13 cellular contexts compared by ENCODE assay signal in genomic region chr2:219912530-219912929, GRCh38.
DNase-seq lines count a peak whose midpoint lies in the region; ATAC-seq and TF ChIP-seq lines count a peak whose summit lies in the region.
"Had no signal": no experiment of that assay in that cellular context is flagged by ENCODE, and none has a peak within 500 bp of the region (broad histone marks: within the 10 kb centered on the region; RNA-seq: fewer than 3 reads in every experiment).

No MANE protein-coding gene starts in this region.

- H3K36me3 ChIP-seq in GM23248 (ENCODE audit: low read depth) = no peaks in the 10 kb centered on the region
- H3K36me3 ChIP-seq: colonic mucosa, upper lobe of left lung had no signal

- H3K27me3 ChIP-seq in GM23248 (replicated peaks; ENCODE audit: insufficient read depth) (peaks cover 10% of the 10 kb centered on the region; the same call in 1 of the 2 replicates), right cardiac atrium (ENCODE audit: control insufficient read depth, insufficient read depth) (no peaks in the 10 kb centered on the region)
- H3K27me3 ChIP-seq: colonic mucosa, upper lobe of left lung had no signal

- ATAC-seq in right cardiac atrium (peak; percentile 59 to 80), sciatic nerve (peak; percentile 83), GM21423 (IDR thresholded peaks at IDR 0.05; ENCODE audit: unreplicated experiment) (no peak)

- H3K27ac ChIP-seq in GM23248 = no peak overlapping the region
- no peak overlapping the region for H3K27ac ChIP-seq in right cardiac atrium (ENCODE audit: low read length)
- H3K27ac ChIP-seq: colonic mucosa, upper lobe of left lung had no signal

- peak overlapping the region; percentile 65 for H3K4me2 ChIP-seq in GM23248 (ENCODE audit: unreplicated experiment)

- no peaks in the 10 kb centered on the region for H3K27me3 Mint-ChIP-seq in activated CD4-positive, alpha-beta T cell treated with anti-CD3 and anti-CD28 coated beads, Interleukin-2, amount 10 ng/mL, durations not matched to agents 7 days and 5 days

- no peak overlapping the region for H3K9ac ChIP-seq in GM23248

- H3K9me2 ChIP-seq in GM23248 (ENCODE audit: insufficient read depth) = no peaks in the 10 kb centered on the region

- 4 to 5% methylated on average over 6 of the region's 6 CpGs for WGBS in GM23248 (ENCODE audit: low coverage in 1 of 2, low lambda C conversion rate in 2 of 2, missing lambda C conversion rate in 2 of 2), 2 experiments
- WGBS in right cardiac atrium = 23% methylated on average over 6 of the region's 6 CpGs

- peak; percentile 84 for DNase-seq in GM23248
- DNase-seq in astrocyte of the spinal cord (ENCODE audit: low read depth, low spot score) = peak; percentile 56
- DNase-seq in right cardiac atrium = no peak
- no peak for DNase-seq in sciatic nerve (ENCODE audit: low spot score)
- DNase-seq in putamen (ENCODE audit: low spot score) = no peak
- DNase-seq in activated CD4-positive, alpha-beta T cell treated with anti-CD3 and anti-CD28 coated beads, Interleukin-2, amount 10 ng/mL, durations not matched to agents 7 days and 5 days = no peak
- DNase-seq in DMS114 treated with DMSO at 0.1 percent for 48 hours (lab: John Stamatoyannopoulos, UW; ENCODE audit: unreplicated experiment) = no peak
- DNase-seq: colonic mucosa, GDM1, MV-4-11, SHP77 treated with DMSO at 0.1 percent for 48 hours, upper lobe of left lung had no signal

- no peaks in the 10 kb centered on the region for H3K9me3 ChIP-seq in GM23248 (ENCODE audit: low read depth)
- no peaks in the 10 kb centered on the region for H3K9me3 ChIP-seq in right cardiac atrium (ENCODE audit: control insufficient read depth, low read length)
- H3K9me3 ChIP-seq: colonic mucosa, upper lobe of left lung had no signal

- H3K79me2 ChIP-seq in GM23248 (ENCODE audit: insufficient read depth) = no peaks in the 10 kb centered on the region

- intact Hi-C loops in right cardiac atrium (cut with DNase I) = no loop called here
- intact Hi-C loops in sciatic nerve (cut with DNase I) = no loop called here

- H3K4me3 ChIP-seq in GM23248 (peak overlapping the region; percentile 51), astrocyte of the spinal cord (ENCODE audit: low read depth, low read length) (no peak overlapping the region), right cardiac atrium (ENCODE audit: low read length) (no peak overlapping the region)
- H3K4me3 ChIP-seq: colonic mucosa, upper lobe of left lung had no signal

- no peaks in the 10 kb centered on the region for H3K9me3 Mint-ChIP-seq in activated CD4-positive, alpha-beta T cell treated with anti-CD3 and anti-CD28 coated beads, Interleukin-2, amount 10 ng/mL, durations not matched to agents 7 days and 5 days

- peak; percentile 61 for TF ChIP-seq CTCF in astrocyte of the spinal cord (IDR thresholded peaks at IDR 0.05; ENCODE audit: low read depth, low read length)

- H3F3A ChIP-seq in GM23248 (ENCODE audit: insufficient read depth) = peaks cover 3% of the 10 kb centered on the region; the same call in 1 of the 2 replicates

- H2AFZ ChIP-seq in GM23248 = peak overlapping the region; percentile 93

- POLR2A ChIA-PET in activated CD4-positive, alpha-beta T cell treated with anti-CD3 and anti-CD28 coated beads, Interleukin-2, amount 10 ng/mL, durations not matched to agents 7 days and 5 days (lab: Charles Lee) = no interaction called here

- H3K36me3 Mint-ChIP-seq in activated CD4-positive, alpha-beta T cell treated with anti-CD3 and anti-CD28 coated beads, Interleukin-2, amount 10 ng/mL, durations not matched to agents 7 days and 5 days (ENCODE audit: low read depth) = no peaks in the 10 kb centered on the region

- H4K20me1 ChIP-seq in GM23248 (ENCODE audit: insufficient read depth) = no peaks in the 10 kb centered on the region

- H3K4me1 Mint-ChIP-seq in activated CD4-positive, alpha-beta T cell treated with anti-CD3 and anti-CD28 coated beads, Interleukin-2, amount 10 ng/mL, durations not matched to agents 7 days and 5 days = no peaks in the 10 kb centered on the region

- in situ Hi-C loops in GM23248 (cut with MboI) (no loop called here), astrocyte of the spinal cord (cut with HindIII; ENCODE audit: low sequenced_read_pairs) (no loop called here)

- no peak overlapping the region for H3K4me3 Mint-ChIP-seq in activated CD4-positive, alpha-beta T cell treated with anti-CD3 and anti-CD28 coated beads, Interleukin-2, amount 10 ng/mL, durations not matched to agents 7 days and 5 days

- H3K27ac Mint-ChIP-seq in activated CD4-positive, alpha-beta T cell treated with anti-CD3 and anti-CD28 coated beads, Interleukin-2, amount 10 ng/mL, durations not matched to agents 7 days and 5 days = no peak overlapping the region

- H3K4me1 ChIP-seq in GM23248 (ENCODE audit: insufficient read depth) (peaks cover 12% of the 10 kb centered on the region; the same call in 1 of the 2 replicates), right cardiac atrium (ENCODE audit: control insufficient read depth, insufficient read depth, low read length) (no peaks in the 10 kb centered on the region)
- H3K4me1 ChIP-seq: colonic mucosa, upper lobe of left lung had no signal

- CTCF ChIA-PET in activated CD4-positive, alpha-beta T cell treated with anti-CD3 and anti-CD28 coated beads, Interleukin-2, amount 10 ng/mL, durations not matched to agents 7 days and 5 days (lab: Charles Lee) = no interaction called here

Comparison
In these comparisons a context has a peak if more than half of its experiments do, and no peak if none do; other contexts are left out.
1. DNase-seq: peak in GM23248 (single experiment) and astrocyte of the spinal cord (single experiment); none in right cardiac atrium (0 of 3), sciatic nerve (single experiment), putamen (single experiment), activated CD4-positive, alpha-beta T cell treated with anti-CD3 and anti-CD28 coated beads, Interleukin-2, amount 10 ng/mL, durations not matched to agents 7 days and 5 days (single experiment) and DMS114 treated with DMSO at 0.1 percent for 48 hours (single experiment).